ENCODE assay signal across 9 cellular contexts in the genomic region with DNA sequence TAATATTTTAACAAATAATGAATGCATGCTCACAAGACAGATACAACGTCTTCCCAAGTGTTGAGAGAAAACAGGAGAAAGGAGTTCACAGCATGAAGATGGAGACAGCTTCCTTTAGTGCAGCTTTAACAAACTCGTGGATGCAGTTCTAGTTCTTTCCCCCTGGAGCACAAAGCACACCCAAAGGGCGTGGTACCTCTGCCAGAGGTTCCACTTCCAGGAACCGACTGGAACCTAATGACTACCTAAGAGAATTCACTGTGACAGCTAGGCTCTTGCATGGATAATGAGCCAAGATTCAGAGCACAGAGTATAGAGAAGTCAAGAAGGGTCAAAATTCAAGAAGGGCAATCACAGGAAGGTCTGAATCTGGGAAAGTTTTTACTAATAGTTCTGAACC.
"Had no signal": no experiment of that assay in that cellular context is flagged by ENCODE, and none has a peak within 500 bp of the region (broad histone marks: within the 10 kb centered on the region; RNA-seq: fewer than 3 reads in every experiment).

No MANE protein-coding gene starts in this region.

- H3K4me3 ChIP-seq: GM23338, K562 had no signal

- H2AFZ ChIP-seq: GM23338 had no signal

- FAIRE-seq: H1, H54, HTR-8/SVneo, K562 had no signal

- DNase-seq: H9, HCEC 1CT, IMR-90, KG1 had no signal

- ATAC-seq: GM23338, K562 had no signal

- H3K4me2 ChIP-seq: GM23338 had no signal
